In the genomic region with DNA sequence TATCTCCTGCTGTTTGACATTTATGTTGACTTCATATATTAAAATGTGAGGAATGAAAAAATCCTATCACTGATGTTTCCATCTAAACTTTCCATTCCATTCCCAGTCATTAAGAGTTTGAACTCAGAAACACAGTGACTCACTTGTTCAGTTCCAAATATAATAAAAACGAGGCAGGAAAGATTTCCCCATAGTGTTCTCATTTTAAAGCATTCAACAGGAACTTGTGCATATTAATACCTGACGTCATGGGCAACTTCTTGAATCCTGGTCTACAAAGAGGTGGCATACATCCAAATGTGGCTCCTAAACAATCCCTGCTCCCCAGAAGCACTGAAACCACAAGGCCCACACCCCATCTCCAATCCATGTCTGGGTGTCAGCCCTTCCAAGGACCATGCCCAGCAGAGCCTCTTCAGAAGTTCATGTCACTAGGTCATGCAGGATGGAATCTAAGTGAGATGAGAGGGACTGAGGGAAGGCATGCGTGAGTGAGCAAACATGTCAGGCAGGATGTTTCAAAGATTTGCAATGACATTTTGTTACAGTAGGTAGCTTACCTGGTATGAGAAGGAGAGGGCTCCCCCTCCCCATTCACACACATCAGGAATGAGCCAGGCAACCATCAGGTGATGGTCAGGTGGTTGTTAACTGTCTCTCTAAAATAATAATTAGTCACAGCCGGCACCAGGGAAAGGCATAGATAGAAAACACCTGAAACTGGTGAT, we compare ENCODE assay signal across 25 cellular contexts. TPM values are rescaled to one million over a fixed set of nuclear protein-coding genes. Genes with fewer than 3 reads are reported as not detected.
DNase-seq lines count a peak whose midpoint lies in the region; TF ChIP-seq lines count a peak whose summit lies in the region.
"Had no signal": no experiment of that assay in that cellular context is flagged by ENCODE, and none has a peak within 500 bp of the region (broad histone marks: within the 10 kb centered on the region; RNA-seq: fewer than 3 reads in every experiment).

No MANE protein-coding gene starts in this region.

- TF ChIP-seq CTCF in HEK293 (tag by site-specific recombination; IDR thresholded peaks at IDR 0.05): no peak
- TF ChIP-seq CTCF in neural crest cell (conservative IDR thresholded peaks at IDR 0.05): no peak
- TF ChIP-seq CTCF in GM10248 (IDR thresholded peaks at IDR 0.05; ENCODE audit: control extremely low read depth, extremely low read depth, low read depth, missing control alignments): no peak

- peaks cover 12% of the 10 kb centered on the region for H3K36me3 Mint-ChIP-seq in neural crest cell (ENCODE audit: low read depth)

- 0 out of 22 replicates have a peak, but pooled peaks cover 0 to 5% (median 0%) of the 10 kb centered on the region in 11 experiments for H3K36me3 ChIP-seq in BLaER1 treated with 17β-estradiol and CSF1 and Interleukin-3, amounts not matched to agents 10 nM and 100 nM
- H3K36me3 ChIP-seq in HEK293 (ENCODE audit: control insufficient read depth in 2 of 2, insufficient read depth in 1 of 2, low read length in 2 of 2): no peaks in the 10 kb centered on the region
- H3K36me3 ChIP-seq: Peyer's patch had no signal

- H3K27ac Mint-ChIP-seq in neural crest cell (ENCODE audit: unreplicated experiment): no peak overlapping the region
- H3K27ac Mint-ChIP-seq: CD14-positive monocyte had no signal

- peaks cover 5% of the 10 kb centered on the region for H3K9me3 Mint-ChIP-seq in neural crest cell

- DNase-seq in dermis blood vessel endothelial cell (peak; percentile 10), neural crest cell (ENCODE audit: low read depth, low spot score) (no peak), ureter (ENCODE audit: low spot score) (no peak), GM10248 (ENCODE audit: extremely low spot score) (no peak), NCI-H1105 (lab: John Stamatoyannopoulos, UW) (no peak)
- no peak for DNase-seq in stimulated activated CD4-positive, alpha-beta T cell treated with anti-CD3 and anti-CD28 coated beads, Interleukin-4, amount 100 ng/mL, for 4 hours
- DNase-seq: COR-L47, DMS79, HCEC 1CT, MV-4-11, NCI-H1436 treated with DMSO at 0.1 percent for 48 hours, NCI-H2029 treated with DMSO at 0.1 percent for 48 hours, NCI-H2171 treated with DMSO at 0.1 percent for 48 hours, NCI-H510A, NCI-H82, Peyer's patch, SHP77, SK-N-SH had no signal

- no peak overlapping the region for H3K4me3 ChIP-seq in BLaER1 treated with 17β-estradiol and CSF1 and Interleukin-3, amounts not matched to agents 10 nM and 100 nM
- no peak overlapping the region for H3K4me3 ChIP-seq in HEK293 (ENCODE audit: low read depth, low read length)
- H3K4me3 ChIP-seq: GM12878, K562, Peyer's patch had no signal

- H3K9ac ChIP-seq in BLaER1 treated with 17β-estradiol and CSF1 and Interleukin-3, amounts not matched to agents 10 nM and 100 nM: no peak overlapping the region
- H3K9ac ChIP-seq: SK-N-SH had no signal

- no peaks in the 10 kb centered on the region for H3K27me3 ChIP-seq in BLaER1 treated with 17β-estradiol and CSF1 and Interleukin-3, amounts not matched to agents 10 nM and 100 nM
- H3K27me3 ChIP-seq: Peyer's patch had no signal

- H3K27ac ChIP-seq in BLaER1 treated with 17β-estradiol and CSF1 and Interleukin-3, amounts not matched to agents 10 nM and 100 nM: no peak overlapping the region
- H3K27ac ChIP-seq in HEK293 (ENCODE audit: extremely low read depth, low read depth, low read length): no peak overlapping the region
- H3K27ac ChIP-seq: Peyer's patch had no signal

- peaks cover 6% of the 10 kb centered on the region for H3K4me1 Mint-ChIP-seq in neural crest cell

- H3K4me3 Mint-ChIP-seq in neural crest cell: peak overlapping the region; percentile 40
- H3K4me3 Mint-ChIP-seq: CD14-positive monocyte had no signal

- H3K9me3 ChIP-seq in BLaER1 treated with 17β-estradiol and CSF1 and Interleukin-3, amounts not matched to agents 10 nM and 100 nM (replicated peaks in 1 of 11): peaks cover 24 to 73% (median 39%) of the 10 kb centered on the region in 11 experiments
- H3K9me3 ChIP-seq in HEK293 (ENCODE audit: control insufficient read depth, insufficient read depth, low read depth, low read length): peaks cover 22% of the 10 kb centered on the region
- H3K9me3 ChIP-seq: SK-N-SH had no signal

- no peaks in the 10 kb centered on the region for H3K27me3 Mint-ChIP-seq in neural crest cell (ENCODE audit: low read depth)

- no peaks in the 10 kb centered on the region for H4K20me1 ChIP-seq in BLaER1 treated with 17β-estradiol and CSF1 and Interleukin-3, amounts not matched to agents 10 nM and 100 nM

- POLR2A ChIA-PET in HEK293 (lab: Yijun Ruan, JAX) (no interaction called here), GM10248 (lab: Yijun Ruan, JAX) (no interaction called here)

- peak overlapping the region in 9 of 11 experiments; percentile 8 to 73 (median 61); a peak in 14 of 22 replicates for H3K4me2 ChIP-seq in BLaER1 treated with 17β-estradiol and CSF1 and Interleukin-3, amounts not matched to agents 10 nM and 100 nM
- H3K4me2 ChIP-seq: SK-N-SH had no signal

- H3K4me1 ChIP-seq in BLaER1 treated with 17β-estradiol and CSF1 and Interleukin-3, amounts not matched to agents 10 nM and 100 nM: peaks cover 4 to 21% (median 14%) of the 10 kb centered on the region in 10 experiments; a peak in 16 of 20 replicates
- H3K4me1 ChIP-seq in HEK293 (ENCODE audit: control insufficient read depth, insufficient read depth, low read length): no peaks in the 10 kb centered on the region
- H3K4me1 ChIP-seq: Peyer's patch had no signal

- CTCF ChIA-PET in HEK293 (lab: Yijun Ruan, JAX) (no interaction called here), GM10248 (lab: Yijun Ruan, JAX) (interaction anchor here (1.2 kb wide), 1 partner anchor 213 kb away, joined by 3 read pairs; no protein-coding TSS in a partner anchor)

TF ChIP-seq in HEK293, 187 proteins besides CTCF, POLR2A, EP300 and RAD21:
- TF ChIP-seq, protein P1, sequence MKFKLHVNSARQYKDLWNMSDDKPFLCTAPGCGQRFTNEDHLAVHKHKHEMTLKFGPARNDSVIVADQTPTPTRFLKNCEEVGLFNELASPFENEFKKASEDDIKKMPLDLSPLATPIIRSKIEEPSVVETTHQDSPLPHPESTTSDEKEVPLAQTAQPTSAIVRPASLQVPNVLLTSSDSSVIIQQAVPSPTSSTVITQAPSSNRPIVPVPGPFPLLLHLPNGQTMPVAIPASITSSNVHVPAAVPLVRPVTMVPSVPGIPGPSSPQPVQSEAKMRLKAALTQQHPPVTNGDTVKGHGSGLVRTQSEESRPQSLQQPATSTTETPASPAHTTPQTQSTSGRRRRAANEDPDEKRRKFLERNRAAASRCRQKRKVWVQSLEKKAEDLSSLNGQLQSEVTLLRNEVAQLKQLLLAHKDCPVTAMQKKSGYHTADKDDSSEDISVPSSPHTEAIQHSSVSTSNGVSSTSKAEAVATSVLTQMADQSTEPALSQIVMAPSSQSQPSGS (tag by site-specific recombination; IDR thresholded peaks at IDR 0.05; ENCODE audit: low read depth): peak; percentile 36; the same call in 1 of the 2 replicates
- TF ChIP-seq ZNF768 (tag by site-specific recombination; IDR thresholded peaks at IDR 0.05): no peak
- TF ChIP-seq ZNF138 (tag by site-specific recombination; IDR thresholded peaks at IDR 0.05; ENCODE audit: borderline replicate concordance): no peak
- TF ChIP-seq SCRT2 (tag by site-specific recombination; IDR thresholded peaks at IDR 0.05): peak; percentile 82

RNA-seq across cellular contexts. Expression of a gene that starts 9.4 kb away (rescaled TPM):
- total RNA-seq in dermis blood vessel endothelial cell (not detected in 2 replicates), neural crest cell (not detected in 2 replicates), ureter (not detected)
- total RNA-seq: A673, G401, GM12878, Peyer's patch had no signal

RNA-seq across cellular contexts. Expression of a gene that starts 21.4 kb away (rescaled TPM):
- total RNA-seq in dermis blood vessel endothelial cell (not detected in 2 replicates), neural crest cell (not detected in 2 replicates), ureter (0.78 TPM)
- total RNA-seq: A673, G401, GM12878, K562, Peyer's patch had no signal
